ENCODE assay signal across 1 cellular context in genomic region chr11:19592842-19593241, GRCh38.
TF ChIP-seq lines count a peak whose summit lies in the region.

No MANE protein-coding gene starts in this region.

TF ChIP-seq in liver, 16 proteins besides CTCF, POLR2A, EP300 and RAD21 (continued from another document):
- peak in 1 of 2 donors; percentile 65 for TF ChIP-seq RXRA (IDR thresholded peaks at IDR 0.05)
- TF ChIP-seq FOXA1 (IDR thresholded peaks at IDR 0.05): peak; percentile 45
- peak; percentile 16 for TF ChIP-seq ZBTB33 (IDR thresholded peaks at IDR 0.05)
- TF ChIP-seq REST (IDR thresholded peaks at IDR 0.05): no peak
